Comparison of ENCODE assay signal across 24 cellular contexts in the genomic region with DNA sequence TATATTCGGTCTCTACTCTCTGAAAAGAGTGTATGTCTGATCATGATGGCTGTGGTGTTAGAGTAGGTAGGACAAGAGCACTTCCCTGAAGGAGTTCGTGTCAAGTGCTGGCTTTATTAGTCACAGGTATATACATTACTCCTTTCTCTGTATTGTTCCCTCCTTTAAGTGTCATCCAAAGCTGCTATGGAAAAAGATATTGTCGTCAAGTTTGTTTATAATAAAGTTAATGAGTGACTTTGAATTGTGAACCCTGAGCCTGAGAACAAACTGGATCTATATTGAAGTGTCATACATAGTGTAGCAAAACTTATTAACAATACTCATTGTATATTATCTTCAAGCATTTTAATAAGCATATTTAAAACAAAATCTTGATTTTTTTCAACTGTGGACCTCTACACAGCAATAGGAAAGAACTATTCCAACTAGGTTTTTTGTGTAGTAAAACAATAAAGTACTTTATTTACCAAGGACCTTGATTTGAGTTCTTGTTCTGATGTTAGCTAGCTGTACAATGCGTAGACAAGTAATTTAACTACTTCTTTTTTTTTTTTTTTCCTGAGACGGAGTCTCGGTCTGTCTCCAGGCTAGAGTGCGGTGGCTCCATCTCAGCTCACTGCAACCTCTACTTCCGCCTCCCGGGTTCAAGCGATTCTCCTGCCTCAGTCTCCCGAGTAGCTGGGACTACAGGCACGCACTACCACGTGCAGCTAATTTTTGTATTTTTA.
A peak's percentile ranks its signal among the peaks of the same experiment; 100 is the strongest.
DNase-seq lines count a peak whose midpoint lies in the region; ATAC-seq, FAIRE-seq and TF ChIP-seq lines count a peak whose summit lies in the region.
"Had no signal": no experiment of that assay in that cellular context is flagged by ENCODE, and none has a peak within 500 bp of the region (broad histone marks: within the 10 kb centered on the region; RNA-seq: fewer than 3 reads in every experiment).

No MANE protein-coding gene starts in this region.

- H3K9me2 ChIP-seq in hepatocyte (replicated peaks; ENCODE audit: insufficient read depth): no peaks in the 10 kb centered on the region

- H3K4me3 ChIP-seq in hepatocyte: no peak overlapping the region
- H3K4me3 ChIP-seq in pancreas: no peak overlapping the region

- no peaks in the 10 kb centered on the region for H4K20me1 ChIP-seq in hepatocyte (ENCODE audit: insufficient read depth, poor library complexity, severe bottlenecking)

- FAIRE-seq in pancreas (lab: Jason Lieb, UNC): peak; percentile 89
- FAIRE-seq: bronchial epithelial cell had no signal

- H3K79me2 ChIP-seq in hepatocyte: peaks cover 37% of the 10 kb centered on the region
- H3K79me2 ChIP-seq: parathyroid adenoma had no signal

- ATAC-seq in pancreas (peak; percentile 58 to 86 (median 80)), GM21390 (IDR thresholded peaks at IDR 0.05; ENCODE audit: unreplicated experiment) (no peak), HG03378 (IDR thresholded peaks at IDR 0.05; ENCODE audit: unreplicated experiment) (no peak)
- ATAC-seq: CD8-positive, alpha-beta T cell; natural killer cell; stimulated activated effector memory CD8-positive, alpha-beta T cell treated with anti-CD3 and anti-CD28 coated beads, Interleukin-12 subunit alpha, Interleukin-12 subunit beta, amount 100 ng/mL, for 72 hours; T-helper 17 cell; WTC11 had no signal

- peak overlapping the region; percentile 39 for H3K4me2 ChIP-seq in hepatocyte
- H3K4me2 ChIP-seq: KMS-11 had no signal

- H3K36me3 ChIP-seq in hepatocyte (replicated peaks; ENCODE audit: insufficient read depth, low read depth): no peaks in the 10 kb centered on the region
- no peaks in the 10 kb centered on the region for H3K36me3 ChIP-seq in pancreas

- intact Hi-C loops in pancreas (cut with DNase I): no loop called here

- H3K27ac ChIP-seq in hepatocyte (peak overlapping the region; percentile 89), pancreas (peak overlapping the region in 1 of 4 donors; percentile 37)
- H3K27ac ChIP-seq: epithelial cell of prostate, KMS-11, parathyroid adenoma had no signal

- WGBS in hepatocyte (ENCODE audit: low lambda C conversion rate, missing lambda C conversion rate): 83% methylated on average over 13 of the region's 13 CpGs
- 65 to 67% methylated on average over 13 of the region's 13 CpGs for WGBS in pancreas, 2 donors

- H2AFZ ChIP-seq in hepatocyte: no peak overlapping the region
- H2AFZ ChIP-seq: parathyroid adenoma had no signal

- peaks cover 29% of the 10 kb centered on the region for H3K4me1 ChIP-seq in hepatocyte (ENCODE audit: insufficient read depth)
- peaks cover 10 to 22% (median 12%) of the 10 kb centered on the region in 3 donors for H3K4me1 ChIP-seq in pancreas
- H3K4me1 ChIP-seq: parathyroid adenoma had no signal

- no peaks in the 10 kb centered on the region for H3K27me3 ChIP-seq in hepatocyte
- no peaks in the 10 kb centered on the region for H3K27me3 ChIP-seq in pancreas

- DNase-seq in DMS53 (lab: John Stamatoyannopoulos, UW) (peak; percentile 96), NCI-H2029 treated with DMSO at 0.1 percent for 48 hours (lab: John Stamatoyannopoulos, UW) (peak; percentile 23), hepatocyte (ENCODE audit: low spot score) (peak; percentile 20), pancreas (no peak), NCI-H1417 treated with DMSO at 0.1 percent for 48 hours (lab: John Stamatoyannopoulos, UW) (no peak)
- DNase-seq in activated CD8-positive, alpha-beta memory T cell treated with anti-CD3 and anti-CD28 coated beads, Interleukin-2, amount 50 U/mL, for 48 hours: no peak
- DNase-seq: activated CD4-positive, alpha-beta T cell treated with anti-CD3 and anti-CD28 coated beads, Interleukin-2, amount 50 U/mL, for 48 hours; activated gamma-delta T cell treated with Interleukin-2 at 50 U/mL for 16 hours; CD8-positive, alpha-beta T cell; foreskin fibroblast; GOT3; immature natural killer cell; mesendoderm; natural killer cell; NCI-H2081 treated with DMSO at 0.1 percent for 48 hours; T-helper 17 cell had no signal

- TF ChIP-seq CTCF in hepatocyte (IDR thresholded peaks at IDR 0.05; ENCODE audit: poor library complexity) (no peak), pancreas (IDR thresholded peaks at IDR 0.05) (no peak)

- H3K9me3 ChIP-seq in hepatocyte (ENCODE audit: low read depth): no peaks in the 10 kb centered on the region
- H3K9me3 ChIP-seq in pancreas: no peaks in the 10 kb centered on the region

Comparison
In these comparisons a context has a peak if more than half of its experiments do, and no peak if none do; other contexts are left out.
1. DNase-seq: peak in DMS53 (single experiment), NCI-H2029 treated with DMSO at 0.1 percent for 48 hours (single experiment) and hepatocyte (single experiment); none in pancreas (0 of 6), activated CD8-positive, alpha-beta memory T cell treated with anti-CD3 and anti-CD28 coated beads, Interleukin-2, amount 50 U/mL, for 48 hours (single experiment) and NCI-H1417 treated with DMSO at 0.1 percent for 48 hours (single experiment).
2. ATAC-seq: peak in pancreas (4 of 4); none in GM21390 (single experiment) and HG03378 (single experiment).